ENCODE assay signal across 1 cellular context in the genomic region with DNA sequence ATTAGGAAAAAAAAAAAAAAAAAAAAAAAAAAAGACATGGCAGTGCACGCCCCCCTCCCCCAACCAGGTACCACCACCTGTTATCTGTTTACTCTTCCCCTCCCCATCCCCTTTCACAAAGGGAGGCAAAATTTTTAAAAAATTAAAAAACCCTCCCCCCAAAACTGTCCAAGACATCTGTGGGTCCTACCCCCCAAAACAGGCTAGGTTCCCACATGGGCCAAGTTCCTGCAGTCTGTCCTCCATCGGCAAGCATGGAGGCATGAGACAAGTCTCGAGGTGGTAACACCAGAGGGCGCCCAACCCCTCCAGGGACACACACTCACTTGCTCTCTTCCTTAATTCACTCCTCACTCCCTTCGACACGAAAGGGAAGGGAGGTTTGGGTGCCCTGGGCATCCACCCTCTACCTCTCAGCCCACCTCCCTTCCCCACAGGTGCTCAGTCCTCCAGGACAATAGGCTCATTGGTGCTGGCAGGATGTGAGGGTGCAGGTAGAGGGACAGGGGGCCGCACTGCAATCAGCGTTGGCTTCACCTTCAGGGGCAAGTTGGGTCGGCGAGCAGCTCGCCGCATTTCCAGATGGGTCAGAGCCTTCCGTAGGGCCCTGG.
TF ChIP-seq lines count a peak whose summit lies in the region.

No MANE protein-coding gene starts in this region.

TF ChIP-seq in K562, 482 proteins besides CTCF, POLR2A, EP300 and RAD21 (continued from another document):
- TF ChIP-seq, protein P1, sequence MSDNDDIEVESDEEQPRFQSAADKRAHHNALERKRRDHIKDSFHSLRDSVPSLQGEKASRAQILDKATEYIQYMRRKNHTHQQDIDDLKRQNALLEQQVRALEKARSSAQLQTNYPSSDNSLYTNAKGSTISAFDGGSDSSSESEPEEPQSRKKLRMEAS (CRISPR knock-in tag; IDR thresholded peaks at IDR 0.05): peak; percentile 74
- TF ChIP-seq, protein P2, sequence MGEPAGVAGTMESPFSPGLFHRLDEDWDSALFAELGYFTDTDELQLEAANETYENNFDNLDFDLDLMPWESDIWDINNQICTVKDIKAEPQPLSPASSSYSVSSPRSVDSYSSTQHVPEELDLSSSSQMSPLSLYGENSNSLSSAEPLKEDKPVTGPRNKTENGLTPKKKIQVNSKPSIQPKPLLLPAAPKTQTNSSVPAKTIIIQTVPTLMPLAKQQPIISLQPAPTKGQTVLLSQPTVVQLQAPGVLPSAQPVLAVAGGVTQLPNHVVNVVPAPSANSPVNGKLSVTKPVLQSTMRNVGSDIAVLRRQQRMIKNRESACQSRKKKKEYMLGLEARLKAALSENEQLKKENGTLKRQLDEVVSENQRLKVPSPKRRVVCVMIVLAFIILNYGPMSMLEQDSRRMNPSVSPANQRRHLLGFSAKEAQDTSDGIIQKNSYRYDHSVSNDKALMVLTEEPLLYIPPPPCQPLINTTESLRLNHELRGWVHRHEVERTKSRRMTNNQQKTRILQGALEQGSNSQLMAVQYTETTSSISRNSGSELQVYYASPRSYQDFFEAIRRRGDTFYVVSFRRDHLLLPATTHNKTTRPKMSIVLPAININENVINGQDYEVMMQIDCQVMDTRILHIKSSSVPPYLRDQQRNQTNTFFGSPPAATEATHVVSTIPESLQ (CRISPR knock-in tag; IDR thresholded peaks at IDR 0.05): no peak
- TF ChIP-seq CBX3 (IDR thresholded peaks at IDR 0.05; ENCODE audit: borderline replicate concordance in 1 of 2, low read length in 2 of 2) (peak in 1 of 2 experiments; percentile 40; a peak in 1 of 3 replicates), NUFIP1 (IDR thresholded peaks at IDR 0.05; ENCODE audit: partially characterized antibody) (no peak), ZNF780A (CRISPR knock-in tag; IDR thresholded peaks at IDR 0.05) (no peak), YY1 (IDR thresholded peaks at IDR 0.05; ENCODE audit: borderline replicate concordance in 1 of 3, control insufficient read depth in 1 of 3, extremely low read depth in 1 of 3, insufficient read depth in 3 of 3, insufficient read length in 1 of 3, insufficient replicate concordance in 2 of 3, low read depth in 1 of 3, low read length in 2 of 3) (peak in 2 of 3 experiments; percentile 66 to 85), CCAR2 (IDR thresholded peaks at IDR 0.05; ENCODE audit: low read depth, low read length) (no peak), ZNF644 (tag; IDR thresholded peaks at IDR 0.05; ENCODE audit: low read depth) (no peak), THAP12 (CRISPR knock-in tag; IDR thresholded peaks at IDR 0.05) (0 out of 2 replicates have a peak, but pooled peaks have one; percentile 36), HCFC1 (IDR thresholded peaks at IDR 0.05; ENCODE audit: low read depth, low read length) (peak; percentile 15; the same call in 1 of the 2 replicates), ESRRA (IDR thresholded peaks at IDR 0.05; ENCODE audit: borderline replicate concordance, low read depth) (0 out of 2 replicates have a peak, but pooled peaks have one; percentile 18), POLR2G (IDR thresholded peaks at IDR 0.05; ENCODE audit: low read depth, low read length) (peak; percentile 30; the same call in 1 of the 2 replicates), ZNF511 (CRISPR knock-in tag; IDR thresholded peaks at IDR 0.05) (peak; percentile 69; the same call in 1 of the 2 replicates), DEAF1 (CRISPR knock-in tag; IDR thresholded peaks at IDR 0.05) (0 out of 2 replicates have a peak, but pooled peaks have one; percentile 15), MYNN (IDR thresholded peaks at IDR 0.05) (peak; percentile 69), MYNN (CRISPR knock-in tag; IDR thresholded peaks at IDR 0.05) (no peak), MAFK (IDR thresholded peaks at IDR 0.05; ENCODE audit: low read length) (0 out of 2 replicates have a peak, but pooled peaks have one; percentile 6), MAZ (CRISPR knock-in tag; conservative IDR thresholded peaks at IDR 0.05 in 1 of 2, IDR thresholded peaks at IDR 0.05 in 1 of 2) (peak in 1 of 2 experiments; percentile 38; a peak in 2 of 4 replicates), RCOR1 (IDR thresholded peaks at IDR 0.05; ENCODE audit: borderline replicate concordance in 1 of 2, low read depth in 2 of 2, low read length in 2 of 2) (peak in 1 of 2 experiments; percentile 48; a peak in 1 of 4 replicates), PHF21A (IDR thresholded peaks at IDR 0.05; ENCODE audit: borderline replicate concordance, low read depth) (no peak), RNF219 (CRISPR knock-in tag; IDR thresholded peaks at IDR 0.05) (no peak), ZEB2 (IDR thresholded peaks at IDR 0.05) (peak; percentile 71; the same call in 1 of the 2 replicates), ZFP1 (CRISPR knock-in tag; IDR thresholded peaks at IDR 0.05) (no peak)
- TF ChIP-seq, protein P3, sequence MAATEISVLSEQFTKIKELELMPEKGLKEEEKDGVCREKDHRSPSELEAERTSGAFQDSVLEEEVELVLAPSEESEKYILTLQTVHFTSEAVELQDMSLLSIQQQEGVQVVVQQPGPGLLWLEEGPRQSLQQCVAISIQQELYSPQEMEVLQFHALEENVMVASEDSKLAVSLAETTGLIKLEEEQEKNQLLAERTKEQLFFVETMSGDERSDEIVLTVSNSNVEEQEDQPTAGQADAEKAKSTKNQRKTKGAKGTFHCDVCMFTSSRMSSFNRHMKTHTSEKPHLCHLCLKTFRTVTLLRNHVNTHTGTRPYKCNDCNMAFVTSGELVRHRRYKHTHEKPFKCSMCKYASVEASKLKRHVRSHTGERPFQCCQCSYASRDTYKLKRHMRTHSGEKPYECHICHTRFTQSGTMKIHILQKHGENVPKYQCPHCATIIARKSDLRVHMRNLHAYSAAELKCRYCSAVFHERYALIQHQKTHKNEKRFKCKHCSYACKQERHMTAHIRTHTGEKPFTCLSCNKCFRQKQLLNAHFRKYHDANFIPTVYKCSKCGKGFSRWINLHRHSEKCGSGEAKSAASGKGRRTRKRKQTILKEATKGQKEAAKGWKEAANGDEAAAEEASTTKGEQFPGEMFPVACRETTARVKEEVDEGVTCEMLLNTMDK (IDR thresholded peaks at IDR 0.05; ENCODE audit: borderline replicate concordance, insufficient read depth, low read depth, low read length, poor library complexity, severe bottlenecking): peak; percentile 67
- TF ChIP-seq, protein P4, sequence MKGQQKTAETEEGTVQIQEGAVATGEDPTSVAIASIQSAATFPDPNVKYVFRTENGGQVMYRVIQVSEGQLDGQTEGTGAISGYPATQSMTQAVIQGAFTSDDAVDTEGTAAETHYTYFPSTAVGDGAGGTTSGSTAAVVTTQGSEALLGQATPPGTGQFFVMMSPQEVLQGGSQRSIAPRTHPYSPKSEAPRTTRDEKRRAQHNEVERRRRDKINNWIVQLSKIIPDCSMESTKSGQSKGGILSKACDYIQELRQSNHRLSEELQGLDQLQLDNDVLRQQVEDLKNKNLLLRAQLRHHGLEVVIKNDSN (CRISPR knock-in tag; IDR thresholded peaks at IDR 0.05): peak; percentile 27; the same call in 1 of the 2 replicates
